10 cellular contexts compared by ENCODE assay signal in the genomic region with DNA sequence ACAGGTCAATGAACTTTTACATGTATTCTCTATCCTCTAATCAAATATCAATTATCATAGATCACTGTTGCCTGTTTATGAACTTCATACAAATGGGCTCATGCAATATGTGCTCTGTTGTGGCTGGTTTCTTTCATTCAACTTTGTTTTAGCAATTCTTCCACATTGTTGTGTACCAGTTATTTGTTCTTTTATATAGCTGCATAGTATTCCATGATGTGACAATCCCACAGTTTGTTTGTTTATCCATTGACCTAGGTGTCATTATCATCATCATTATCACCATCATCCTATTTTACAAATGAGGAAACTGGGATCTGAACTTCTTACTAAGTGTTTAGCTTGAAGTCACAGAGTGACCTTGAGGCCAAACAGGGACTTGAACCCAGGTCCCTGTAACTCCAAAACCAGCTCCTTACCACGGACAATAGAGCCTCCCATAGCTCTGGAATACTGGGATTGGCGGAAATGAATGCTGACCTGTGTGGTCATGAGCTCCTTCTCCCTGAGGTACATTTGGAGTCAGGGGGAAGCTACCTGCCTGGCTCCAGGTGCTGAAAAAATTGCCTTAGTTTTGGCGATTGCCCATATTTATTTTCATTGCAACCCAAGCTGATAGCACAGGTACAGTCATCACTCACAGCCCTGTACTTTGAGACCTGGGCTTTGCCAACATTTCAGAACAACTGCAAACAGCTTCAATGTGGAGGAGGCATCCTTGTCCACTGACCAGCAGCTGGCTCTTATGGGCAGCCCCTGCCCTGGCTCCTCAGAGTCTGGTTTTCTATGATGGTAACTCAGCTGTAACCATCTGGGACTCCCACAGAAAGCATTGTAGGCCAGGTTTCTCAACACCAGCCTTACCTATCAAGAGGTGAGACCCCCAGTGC. TPM values are rescaled to one million over a fixed set of nuclear protein-coding genes. Genes with fewer than 3 reads are reported as not detected.
DNase-seq lines count a peak whose midpoint lies in the region; ATAC-seq and TF ChIP-seq lines count a peak whose summit lies in the region.
"Had no signal": no experiment of that assay in that cellular context is flagged by ENCODE, and none has a peak within 500 bp of the region (broad histone marks: within the 10 kb centered on the region; RNA-seq: fewer than 3 reads in every experiment).

No MANE protein-coding gene starts in this region.

- no peaks in the 10 kb centered on the region for H3K9me3 ChIP-seq in ascending aorta
- no peaks in the 10 kb centered on the region for H3K9me3 ChIP-seq in tibial nerve

- ATAC-seq in activated T-cell treated with anti-CD3 and anti-CD28 coated beads, Interleukin-2, amount 50 U/mL, for 72 hours (replicated peaks in 1 of 2): no peak
- ATAC-seq in activated T-cell treated with anti-CD3 and anti-CD28 coated beads, Interleukin-2, amount 50 U/mL, for 4 hours: no peak
- no peak for ATAC-seq in GM18511 (IDR thresholded peaks at IDR 0.05; ENCODE audit: unreplicated experiment)

- no peaks in the 10 kb centered on the region for H3K27me3 Mint-ChIP-seq in activated T-cell treated with anti-CD3 and anti-CD28 coated beads, Interleukin-2, amount 50 U/mL, for 72 hours (ENCODE audit: low read depth)
- H3K27me3 Mint-ChIP-seq in activated T-cell treated with anti-CD3 and anti-CD28 coated beads, Interleukin-2, amount 50 U/mL, for 4 hours (ENCODE audit: low read depth): no peaks in the 10 kb centered on the region

- no peak for DNase-seq in activated T-cell treated with anti-CD3 and anti-CD28 coated beads, Interleukin-2, amount 50 U/mL, for 72 hours
- no peak for DNase-seq in activated T-cell treated with anti-CD3 and anti-CD28 coated beads, Interleukin-2, amount 50 U/mL, for 4 hours
- DNase-seq in ascending aorta (ENCODE audit: low spot score in 2 of 2): peak in 1 of 2 donors; percentile 59
- peak; percentile 77 for DNase-seq in mesenteric fat pad (ENCODE audit: low spot score)
- DNase-seq in tibial nerve (ENCODE audit: low spot score in 2 of 2): no peak
- DNase-seq in medulla oblongata (ENCODE audit: extremely low spot score): no peak
- no peak for DNase-seq in germinal center (ENCODE audit: low spot score)
- DNase-seq: NCI-H774; stimulated activated naive CD4-positive, alpha-beta T cell treated with Interleukin-2 at 50 U/mL for 16 hours had no signal

- no peak overlapping the region for H3K4me3 ChIP-seq in ascending aorta
- no peak overlapping the region for H3K4me3 ChIP-seq in tibial nerve

- H3K4me3 Mint-ChIP-seq in activated T-cell treated with anti-CD3 and anti-CD28 coated beads, Interleukin-2, amount 50 U/mL, for 72 hours: no peak overlapping the region
- H3K4me3 Mint-ChIP-seq in activated T-cell treated with anti-CD3 and anti-CD28 coated beads, Interleukin-2, amount 50 U/mL, for 4 hours: no peak overlapping the region

- H3K4me1 Mint-ChIP-seq in activated T-cell treated with anti-CD3 and anti-CD28 coated beads, Interleukin-2, amount 50 U/mL, for 72 hours (ENCODE audit: low read depth): peaks cover 89% of the 10 kb centered on the region
- peaks cover 91% of the 10 kb centered on the region for H3K4me1 Mint-ChIP-seq in activated T-cell treated with anti-CD3 and anti-CD28 coated beads, Interleukin-2, amount 50 U/mL, for 4 hours (ENCODE audit: low read depth)

- H3K36me3 Mint-ChIP-seq in activated T-cell treated with anti-CD3 and anti-CD28 coated beads, Interleukin-2, amount 50 U/mL, for 72 hours (ENCODE audit: insufficient read depth in 2 of 2): peaks cover 5 to 12% of the 10 kb centered on the region in 2 donors
- peaks cover 13% of the 10 kb centered on the region for H3K36me3 Mint-ChIP-seq in activated T-cell treated with anti-CD3 and anti-CD28 coated beads, Interleukin-2, amount 50 U/mL, for 4 hours (ENCODE audit: insufficient read depth)

- H3K4me1 ChIP-seq in ascending aorta (peaks cover 11 to 43% of the 10 kb centered on the region in 2 donors), tibial nerve (peaks cover 0 to 79% (median 49%) of the 10 kb centered on the region in 4 donors)

- H3K27me3 ChIP-seq in ascending aorta (no peaks in the 10 kb centered on the region), tibial nerve (no peaks in the 10 kb centered on the region)

- peak overlapping the region; percentile 33 for H3K27ac Mint-ChIP-seq in activated T-cell treated with anti-CD3 and anti-CD28 coated beads, Interleukin-2, amount 50 U/mL, for 72 hours

- peaks cover 0 to 11% of the 10 kb centered on the region in 2 donors for H3K36me3 ChIP-seq in ascending aorta
- H3K36me3 ChIP-seq in tibial nerve: peaks cover 0 to 13% (median 0%) of the 10 kb centered on the region in 3 donors

- TF ChIP-seq CTCF in ascending aorta (IDR thresholded peaks at IDR 0.05): no peak
- TF ChIP-seq CTCF in tibial nerve (IDR thresholded peaks at IDR 0.05): no peak

- H3K27ac ChIP-seq in ascending aorta (peak overlapping the region; percentile 64 to 100), tibial nerve (peak overlapping the region in 3 of 4 donors; percentile 60 to 99 (median 74))

- intact Hi-C loops in ascending aorta (cut with DNase I): no loop called here

- WGBS in tibial nerve, 2 donors: 87 to 92% methylated on average over 3 of the region's 3 CpGs

- TF ChIP-seq EP300 in tibial nerve (IDR thresholded peaks at IDR 0.05): no peak

- no peaks in the 10 kb centered on the region for H3K9me3 Mint-ChIP-seq in activated T-cell treated with anti-CD3 and anti-CD28 coated beads, Interleukin-2, amount 50 U/mL, for 72 hours
- H3K9me3 Mint-ChIP-seq in activated T-cell treated with anti-CD3 and anti-CD28 coated beads, Interleukin-2, amount 50 U/mL, for 4 hours: no peaks in the 10 kb centered on the region

- no peak for TF ChIP-seq POLR2A in tibial nerve (IDR thresholded peaks at IDR 0.05)

RNA-seq across cellular contexts. Expression of gene ZFP36L1, which starts 9.2 kb away (rescaled TPM):
- total RNA-seq in activated T-cell treated with anti-CD3 and anti-CD28 coated beads, Interleukin-2, amount 50 U/mL, for 72 hours: 10 to 100 TPM; 95.0 TPM
- 100 to 1,000 TPM; 179 to 242 (median 210) TPM for total RNA-seq in activated T-cell treated with anti-CD3 and anti-CD28 coated beads, Interleukin-2, amount 50 U/mL, for 4 hours
- total RNA-seq in ascending aorta: 772 TPM
- total RNA-seq in mesenteric fat pad: 477 TPM
- 1,000 to 10,000 TPM in 1 of 4 donors, 100 to 1,000 TPM in 3; 298 to 1,137 (median 494) TPM for total RNA-seq in tibial nerve
